1 cellular context compared by ENCODE assay signal in genomic region chr22:21003782-21004181, GRCh38.
TF ChIP-seq lines count a peak whose summit lies in the region.

No MANE protein-coding gene starts in this region.

TF ChIP-seq in HCT116, 20 proteins besides CTCF, POLR2A, EP300 and RAD21:
- no peak for TF ChIP-seq TCF7L2 (IDR thresholded peaks at IDR 0.05; ENCODE audit: borderline replicate concordance, extremely low read depth, insufficient read depth, insufficient read length)
- no peak for TF ChIP-seq MAX (IDR thresholded peaks at IDR 0.05)
- no peak for TF ChIP-seq CEBPB (IDR thresholded peaks at IDR 0.05; ENCODE audit: low read depth)
- TF ChIP-seq EZH2phosphoT487 (IDR thresholded peaks at IDR 0.05; ENCODE audit: borderline replicate concordance), result no peak
- no peak for TF ChIP-seq SIN3A (IDR thresholded peaks at IDR 0.05; ENCODE audit: low read depth)
- no peak for TF ChIP-seq SRF (IDR thresholded peaks at IDR 0.05; ENCODE audit: low read depth)
- no peak for TF ChIP-seq ZFX (IDR thresholded peaks at IDR 0.05)
TF ChIP-seq in HCT116: peak in this region for 0.
